28 cellular contexts compared by ENCODE assay signal in the genomic region with DNA sequence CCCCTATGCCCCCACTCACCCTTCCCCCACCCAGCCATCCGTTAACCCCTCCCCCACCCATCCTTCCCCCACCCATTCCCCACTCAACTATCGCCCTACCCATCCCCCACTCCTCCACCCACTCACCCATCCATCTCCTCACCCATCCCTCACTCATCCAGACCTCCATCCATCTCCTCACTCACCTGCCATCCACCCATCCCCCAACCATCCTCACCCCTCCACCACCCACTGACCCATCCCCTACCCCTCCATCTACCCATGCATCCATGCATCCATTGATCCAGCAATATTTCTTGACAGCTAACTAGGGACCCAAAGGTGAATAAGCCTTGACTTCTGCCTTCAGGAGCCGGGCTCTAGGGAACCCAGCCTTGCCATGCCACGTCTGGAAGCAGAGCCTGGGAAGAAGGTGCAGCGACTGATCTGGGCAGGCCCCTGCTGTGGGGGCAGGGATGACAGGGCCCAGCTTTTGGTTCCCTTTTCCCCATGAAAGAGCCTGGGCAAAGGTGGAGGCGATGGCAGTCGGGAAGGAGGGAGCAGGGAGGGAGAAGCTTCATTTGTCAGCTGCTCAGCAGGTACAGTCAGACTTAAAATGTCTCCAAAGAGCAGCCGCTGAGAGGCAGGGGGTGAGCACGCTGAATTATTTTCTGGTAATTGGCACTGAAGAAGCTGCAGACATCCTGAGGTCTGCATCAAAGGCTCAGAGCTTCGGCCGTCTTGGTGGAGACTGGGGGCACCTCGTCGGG. TPM values are rescaled to one million over a fixed set of nuclear protein-coding genes. Genes with fewer than 3 reads are reported as not detected.
A peak's percentile ranks its signal among the peaks of the same experiment; 100 is the strongest.
DNase-seq lines count a peak whose midpoint lies in the region; TF ChIP-seq lines count a peak whose summit lies in the region.
"Had no signal": no experiment of that assay in that cellular context is flagged by ENCODE, and none has a peak within 500 bp of the region (broad histone marks: within the 10 kb centered on the region; RNA-seq: fewer than 3 reads in every experiment).

No MANE protein-coding gene starts in this region.

- POLR2A ChIA-PET in HEK293 (lab: Yijun Ruan, JAX) = interaction anchor here (0.7 kb wide), 1 partner anchor 18 kb away, joined by 3 read pairs; no protein-coding TSS in a partner anchor

- H3K4me1 ChIP-seq in HEK293 (ENCODE audit: control insufficient read depth, insufficient read depth, low read length) (no peaks in the 10 kb centered on the region), sigmoid colon (peaks cover 0 to 4% (median 0%) of the 10 kb centered on the region in 4 donors)
- H3K4me1 ChIP-seq: Caco-2 had no signal

- H3K27me3 ChIP-seq in sigmoid colon = peaks cover 0 to 37% (median 0%) of the 10 kb centered on the region in 3 donors
- H3K27me3 ChIP-seq: BLaER1 had no signal

- H3K9me3 ChIP-seq in HEK293 (ENCODE audit: control insufficient read depth, insufficient read depth, low read depth, low read length) (no peaks in the 10 kb centered on the region), sigmoid colon (no peaks in the 10 kb centered on the region)

- TF ChIP-seq CTCF in HEK293 (tag by site-specific recombination; IDR thresholded peaks at IDR 0.05) (no peak), nephron progenitor cell (IDR thresholded peaks at IDR 0.05) (no peak), sigmoid colon (IDR thresholded peaks at IDR 0.05) (no peak), glutamatergic neuron (IDR thresholded peaks at IDR 0.05; ENCODE audit: partially characterized antibody, unreplicated experiment) (no peak)

- H3K36me3 Mint-ChIP-seq in nephron progenitor cell (ENCODE audit: low read depth) = peaks cover 19% of the 10 kb centered on the region
- peaks cover 19% of the 10 kb centered on the region for H3K36me3 Mint-ChIP-seq in glutamatergic neuron (ENCODE audit: unreplicated experiment)

- intact Hi-C loops in sigmoid colon (cut with DNase I) = no loop called here

- no peak overlapping the region for H3K27ac ChIP-seq in HEK293 (ENCODE audit: extremely low read depth, low read depth, low read length)
- H3K27ac ChIP-seq in sigmoid colon = no peak overlapping the region
- H3K27ac ChIP-seq: BLaER1, PC-9 had no signal

- TF ChIP-seq EP300 in sigmoid colon (IDR thresholded peaks at IDR 0.05) = no peak

- H3K9me3 Mint-ChIP-seq in nephron progenitor cell (peaks cover 17% of the 10 kb centered on the region), glutamatergic neuron (ENCODE audit: unreplicated experiment) (peaks cover 13% of the 10 kb centered on the region)

- no peak overlapping the region for H3K4me3 Mint-ChIP-seq in nephron progenitor cell
- H3K4me3 Mint-ChIP-seq in glutamatergic neuron (ENCODE audit: unreplicated experiment) = no peak overlapping the region
- H3K4me3 Mint-ChIP-seq: CD4-positive, alpha-beta T cell; GM23338 had no signal

- peaks cover 19% of the 10 kb centered on the region for H3K27me3 Mint-ChIP-seq in nephron progenitor cell (ENCODE audit: low read depth, poor library complexity)
- H3K27me3 Mint-ChIP-seq in glutamatergic neuron (ENCODE audit: unreplicated experiment) = peaks cover 15% of the 10 kb centered on the region

- H3K27ac Mint-ChIP-seq in nephron progenitor cell = peak overlapping the region; percentile 61
- no peak overlapping the region for H3K27ac Mint-ChIP-seq in glutamatergic neuron (ENCODE audit: unreplicated experiment)
- H3K27ac Mint-ChIP-seq: CD4-positive, alpha-beta T cell; GM23338 had no signal

- H3K4me3 ChIP-seq in HEK293 (ENCODE audit: low read depth, low read length) = no peak overlapping the region
- no peak overlapping the region for H3K4me3 ChIP-seq in sigmoid colon
- H3K4me3 ChIP-seq: BLaER1, GM12878, GM23338, PC-9 had no signal

- no peak for TF ChIP-seq POLR2A in sigmoid colon (IDR thresholded peaks at IDR 0.05)

- peak; percentile 37 for DNase-seq in cerebellar cortex (ENCODE audit: low spot score)
- no peak for DNase-seq in nephron progenitor cell
- peak; percentile 42 for DNase-seq in sigmoid colon
- no peak for DNase-seq in glutamatergic neuron
- DNase-seq in activated CD4-positive, CD25-positive, alpha-beta regulatory T cell (lab: John Stamatoyannopoulos, UW) = no peak
- DNase-seq in COLO829 (ENCODE audit: low spot score) = no peak
- DNase-seq: ACHN; CD4-positive, alpha-beta T cell; DMS 273 treated with DMSO at 0.1 percent for 48 hours; DMS79 treated with DMSO at 0.1 percent for 48 hours; HCEC 1CT; KBM-7; MM.1S; NCI-H1048; NCI-H1436; NCI-H187 treated with DMSO at 0.1 percent for 48 hours; NCI-H226; NCI-H510A treated with DMSO at 0.1 percent for 48 hours; NCI-H748 treated with DMSO at 0.1 percent for 48 hours; PC-9; RPMI8226; SHP77 treated with DMSO at 0.1 percent for 48 hours had no signal

- H3K36me3 ChIP-seq in HEK293 (ENCODE audit: control insufficient read depth in 2 of 2, insufficient read depth in 1 of 2, low read length in 2 of 2) = no peaks in the 10 kb centered on the region
- no peaks in the 10 kb centered on the region for H3K36me3 ChIP-seq in sigmoid colon

- WGBS in sigmoid colon, 2 donors = 25 to 54% methylated on average over 13 of the region's 13 CpGs

- H3K4me1 Mint-ChIP-seq in nephron progenitor cell = peaks cover 45% of the 10 kb centered on the region
- H3K4me1 Mint-ChIP-seq in glutamatergic neuron (ENCODE audit: low read depth, unreplicated experiment) = peaks cover 4% of the 10 kb centered on the region

- CTCF ChIA-PET in HEK293 (lab: Yijun Ruan, JAX) = no interaction called here

TF ChIP-seq in HEK293, 187 proteins besides CTCF, POLR2A, EP300 and RAD21 (continues in another document):
- TF ChIP-seq, protein P1, sequence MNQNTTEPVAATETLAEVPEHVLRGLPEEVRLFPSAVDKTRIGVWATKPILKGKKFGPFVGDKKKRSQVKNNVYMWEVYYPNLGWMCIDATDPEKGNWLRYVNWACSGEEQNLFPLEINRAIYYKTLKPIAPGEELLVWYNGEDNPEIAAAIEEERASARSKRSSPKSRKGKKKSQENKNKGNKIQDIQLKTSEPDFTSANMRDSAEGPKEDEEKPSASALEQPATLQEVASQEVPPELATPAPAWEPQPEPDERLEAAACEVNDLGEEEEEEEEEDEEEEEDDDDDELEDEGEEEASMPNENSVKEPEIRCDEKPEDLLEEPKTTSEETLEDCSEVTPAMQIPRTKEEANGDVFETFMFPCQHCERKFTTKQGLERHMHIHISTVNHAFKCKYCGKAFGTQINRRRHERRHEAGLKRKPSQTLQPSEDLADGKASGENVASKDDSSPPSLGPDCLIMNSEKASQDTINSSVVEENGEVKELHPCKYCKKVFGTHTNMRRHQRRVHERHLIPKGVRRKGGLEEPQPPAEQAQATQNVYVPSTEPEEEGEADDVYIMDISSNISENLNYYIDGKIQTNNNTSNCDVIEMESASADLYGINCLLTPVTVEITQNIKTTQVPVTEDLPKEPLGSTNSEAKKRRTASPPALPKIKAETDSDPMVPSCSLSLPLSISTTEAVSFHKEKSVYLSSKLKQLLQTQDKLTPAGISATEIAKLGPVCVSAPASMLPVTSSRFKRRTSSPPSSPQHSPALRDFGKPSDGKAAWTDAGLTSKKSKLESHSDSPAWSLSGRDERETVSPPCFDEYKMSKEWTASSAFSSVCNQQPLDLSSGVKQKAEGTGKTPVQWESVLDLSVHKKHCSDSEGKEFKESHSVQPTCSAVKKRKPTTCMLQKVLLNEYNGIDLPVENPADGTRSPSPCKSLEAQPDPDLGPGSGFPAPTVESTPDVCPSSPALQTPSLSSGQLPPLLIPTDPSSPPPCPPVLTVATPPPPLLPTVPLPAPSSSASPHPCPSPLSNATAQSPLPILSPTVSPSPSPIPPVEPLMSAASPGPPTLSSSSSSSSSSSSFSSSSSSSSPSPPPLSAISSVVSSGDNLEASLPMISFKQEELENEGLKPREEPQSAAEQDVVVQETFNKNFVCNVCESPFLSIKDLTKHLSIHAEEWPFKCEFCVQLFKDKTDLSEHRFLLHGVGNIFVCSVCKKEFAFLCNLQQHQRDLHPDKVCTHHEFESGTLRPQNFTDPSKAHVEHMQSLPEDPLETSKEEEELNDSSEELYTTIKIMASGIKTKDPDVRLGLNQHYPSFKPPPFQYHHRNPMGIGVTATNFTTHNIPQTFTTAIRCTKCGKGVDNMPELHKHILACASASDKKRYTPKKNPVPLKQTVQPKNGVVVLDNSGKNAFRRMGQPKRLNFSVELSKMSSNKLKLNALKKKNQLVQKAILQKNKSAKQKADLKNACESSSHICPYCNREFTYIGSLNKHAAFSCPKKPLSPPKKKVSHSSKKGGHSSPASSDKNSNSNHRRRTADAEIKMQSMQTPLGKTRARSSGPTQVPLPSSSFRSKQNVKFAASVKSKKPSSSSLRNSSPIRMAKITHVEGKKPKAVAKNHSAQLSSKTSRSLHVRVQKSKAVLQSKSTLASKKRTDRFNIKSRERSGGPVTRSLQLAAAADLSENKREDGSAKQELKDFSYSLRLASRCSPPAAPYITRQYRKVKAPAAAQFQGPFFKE (tag by site-specific recombination; IDR thresholded peaks at IDR 0.05; ENCODE audit: borderline replicate concordance) = no peak
- TF ChIP-seq ZFP37 (tag by site-specific recombination; IDR thresholded peaks at IDR 0.05) (no peak), EGR2 (tag by site-specific recombination; IDR thresholded peaks at IDR 0.05; ENCODE audit: low read depth) (peak; percentile 60; the same call in 1 of the 2 replicates), ZFHX2 (tag by site-specific recombination; conservative IDR thresholded peaks at IDR 0.05) (peak; percentile 37), ZSCAN30 (tag by site-specific recombination; IDR thresholded peaks at IDR 0.05) (no peak), ZNF37A (tag by site-specific recombination; IDR thresholded peaks at IDR 0.05) (no peak), ZNF585B (tag by site-specific recombination; IDR thresholded peaks at IDR 0.05) (no peak)

RNA-seq across cellular contexts. Expression of a gene that starts 23.2 kb away (rescaled TPM):
- total RNA-seq in sigmoid colon (10 to 100 TPM in 1 of 4 donors, 1 to 10 TPM in 3; 2.5 to 12.5 (median 6.9) TPM), glutamatergic neuron (ENCODE audit: unreplicated experiment) (109 TPM)
- polyA plus RNA-seq in sigmoid colon = 1 to 10 TPM in 2 of 3 donors, under 1 TPM in 1; 0.46 to 7.4 (median 1.2) TPM
- total RNA-seq: Caco-2, GM12878, HT1080, PC-9 had no signal
- polyA plus RNA-seq: GM12878 had no signal

Comparison
In these comparisons a context has a peak if more than half of its experiments do, and no peak if none do; other contexts are left out.
1. DNase-seq: peak in cerebellar cortex (single experiment) and sigmoid colon (single experiment); none in nephron progenitor cell (single experiment), glutamatergic neuron (single experiment), activated CD4-positive, CD25-positive, alpha-beta regulatory T cell (0 of 4) and COLO829 (single experiment).